In the genomic region with DNA sequence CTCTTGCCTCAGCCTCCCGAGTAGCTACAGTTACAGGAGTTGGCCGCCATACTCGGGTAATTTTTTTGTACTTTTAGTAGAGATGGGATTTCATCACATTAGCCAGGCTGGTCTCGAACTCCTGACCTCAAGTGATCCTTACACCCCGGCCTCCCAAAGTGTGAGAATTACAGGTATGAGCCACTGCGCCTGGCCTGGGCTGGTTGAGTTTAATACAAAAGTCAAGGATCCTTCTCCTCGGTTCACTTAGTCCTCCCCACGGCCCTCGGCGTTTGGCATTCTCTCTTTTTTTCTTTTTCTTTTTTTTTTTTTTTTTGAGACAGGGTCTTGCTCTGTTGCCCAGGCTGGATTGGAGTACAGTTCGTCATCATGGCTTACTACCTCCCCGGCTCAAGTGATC, we compare ENCODE assay signal across 25 cellular contexts. TPM values are rescaled to one million over a fixed set of nuclear protein-coding genes. Genes with fewer than 3 reads are reported as not detected.
DNase-seq lines count a peak whose midpoint lies in the region; ATAC-seq and TF ChIP-seq lines count a peak whose summit lies in the region.
"Had no signal": no experiment of that assay in that cellular context is flagged by ENCODE, and none has a peak within 500 bp of the region (broad histone marks: within the 10 kb centered on the region; RNA-seq: fewer than 3 reads in every experiment).

No MANE protein-coding gene starts in this region.

- no peak for TF ChIP-seq CTCF in heart right ventricle (IDR thresholded peaks at IDR 0.05)
- no peak for TF ChIP-seq CTCF in PC-9 (conservative IDR thresholded peaks at IDR 0.05)
- no peak for TF ChIP-seq CTCF in lower lobe of right lung (IDR thresholded peaks at IDR 0.05)
- TF ChIP-seq CTCF in transverse colon (IDR thresholded peaks at IDR 0.05): no peak
- TF ChIP-seq CTCF in esophagus squamous epithelium (IDR thresholded peaks at IDR 0.05): no peak

- in situ Hi-C loops in transverse colon (cut with MboI; ENCODE audit: low pct_ligation_motif_present in 1 of 4, low pct_unique_long_range_greater_than_20kb in 1 of 4, low sequenced_read_pairs in 3 of 4): no loop called here

- H3K27me3 ChIP-seq in heart right ventricle (no peaks in the 10 kb centered on the region), PC-9 (ENCODE audit: insufficient read depth, low read depth) (no peaks in the 10 kb centered on the region), lower lobe of right lung (ENCODE audit: low read depth) (no peaks in the 10 kb centered on the region), transverse colon (no peaks in the 10 kb centered on the region), esophagus squamous epithelium (no peaks in the 10 kb centered on the region)
- H3K27me3 ChIP-seq: BE2C, body of pancreas had no signal

- no peaks in the 10 kb centered on the region for H3K9me2 ChIP-seq in PC-9 (ENCODE audit: insufficient read depth)

- H3K27ac ChIP-seq in heart right ventricle (peak overlapping the region in 6 of 10 donors; percentile 60 to 86 (median 78)), PC-9 (no peak overlapping the region), lower lobe of right lung (peak overlapping the region; percentile 72), transverse colon (peak overlapping the region; percentile 66 to 70 (median 69)), esophagus squamous epithelium (peak overlapping the region in 2 of 4 donors; percentile 76 to 77)

- DNase-seq in heart right ventricle: no peak
- DNase-seq in Right ventricle myocardium inferior (ENCODE audit: missing footprints): no peak
- DNase-seq in PC-9: no peak
- no peak for DNase-seq in lower lobe of right lung
- DNase-seq in transverse colon: no peak
- DNase-seq in esophagus squamous epithelium (lab: John Stamatoyannopoulos, UW): no peak
- DNase-seq in stimulated activated CD4-positive, alpha-beta T cell treated with anti-CD3 and anti-CD28 coated beads, Interleukin-4, amount 100 ng/mL, for 24 hours: no peak
- DNase-seq in mesenteric fat pad (ENCODE audit: low spot score): no peak
- DNase-seq: activated CD4-positive, alpha-beta memory T cell treated with anti-CD3 and anti-CD28 coated beads, Interleukin-2, amount 10 ng/mL, durations not matched to agents 7 days and 5 days; Calu3; cerebellar nuclear complex; DND-41; midbrain; natural killer cell; NCI-H1048; NCI-H187 treated with DMSO at 0.1 percent for 48 hours; NCI-H2227 treated with DMSO at 0.1 percent for 48 hours had no signal

- no peak for TF ChIP-seq EP300 in transverse colon (IDR thresholded peaks at IDR 0.05; ENCODE audit: low read depth)

- TF ChIP-seq POLR2A in transverse colon (IDR thresholded peaks at IDR 0.05) (no peak), esophagus squamous epithelium (IDR thresholded peaks at IDR 0.05) (no peak)

- H3K36me3 ChIP-seq in heart right ventricle (no peaks in the 10 kb centered on the region), PC-9 (ENCODE audit: low read depth) (no peaks in the 10 kb centered on the region), lower lobe of right lung (no peaks in the 10 kb centered on the region), transverse colon (no peaks in the 10 kb centered on the region), esophagus squamous epithelium (no peaks in the 10 kb centered on the region)
- H3K36me3 ChIP-seq: BE2C had no signal

- no peak overlapping the region for H3K4me3 ChIP-seq in heart right ventricle
- H3K4me3 ChIP-seq in PC-9: no peak overlapping the region
- no peak overlapping the region for H3K4me3 ChIP-seq in lower lobe of right lung
- no peak overlapping the region for H3K4me3 ChIP-seq in transverse colon
- H3K4me3 ChIP-seq in esophagus squamous epithelium: no peak overlapping the region
- H3K4me3 ChIP-seq: body of pancreas had no signal

- no peaks in the 10 kb centered on the region for H3K79me2 ChIP-seq in PC-9 (ENCODE audit: low read depth)

- WGBS in heart right ventricle, 2 donors: 94 to 96% methylated on average over 12 of the region's 12 CpGs
- WGBS in transverse colon (ENCODE audit: low coverage in 1 of 2), 2 donors: 80 to 93% methylated on average over 1 to 12 of the region's 12 CpGs
- 89 to 90% methylated on average over 11 to 12 of the region's 12 CpGs for WGBS in esophagus squamous epithelium, 2 donors

- POLR2A ChIA-PET in PC-9 (lab: Charles Lee; ENCODE audit: unreplicated experiment): interaction anchor here (1.5 kb wide), 1 partner anchor 60 kb away, joined by 8 read pairs; no protein-coding TSS in a partner anchor

- H3K4me1 ChIP-seq in heart right ventricle (peaks cover 4 to 36% (median 28%) of the 10 kb centered on the region in 9 donors), PC-9 (replicated peaks; ENCODE audit: insufficient read depth) (peaks cover 56% of the 10 kb centered on the region), lower lobe of right lung (peaks cover 22% of the 10 kb centered on the region), transverse colon (peaks cover 6 to 28% (median 14%) of the 10 kb centered on the region in 4 donors), esophagus squamous epithelium (peaks cover 25 to 51% (median 33%) of the 10 kb centered on the region in 3 donors)

- no peaks in the 10 kb centered on the region for H4K20me1 ChIP-seq in PC-9 (ENCODE audit: insufficient read depth)

- TSS peak; percentile 78 for BruUV-seq in PC-9 (replicated peaks; lab: Mats Ljungman, UMichigan)

- H2AFZ ChIP-seq in PC-9: no peak overlapping the region

- H3K9me3 ChIP-seq in heart right ventricle: peaks cover 0 to 11% (median 0%) of the 10 kb centered on the region in 11 donors
- H3K9me3 ChIP-seq in PC-9 (ENCODE audit: insufficient read depth, low read depth): peaks cover 3% of the 10 kb centered on the region
- no peaks in the 10 kb centered on the region for H3K9me3 ChIP-seq in lower lobe of right lung
- H3K9me3 ChIP-seq in transverse colon: no peaks in the 10 kb centered on the region
- H3K9me3 ChIP-seq in esophagus squamous epithelium: no peaks in the 10 kb centered on the region
- H3K9me3 ChIP-seq: BE2C had no signal

- CTCF ChIA-PET in PC-9 (lab: Charles Lee): interaction anchor here (1.2 kb wide), 1 partner anchor 48 kb away, joined by 18 read pairs; no protein-coding TSS in a partner anchor

- peaks cover 45% of the 10 kb centered on the region for H3F3A ChIP-seq in PC-9 (ENCODE audit: insufficient read depth, low read depth)

- ATAC-seq in heart right ventricle (no peak), Right ventricle myocardium inferior (no peak), lower lobe of right lung (no peak)

- intact Hi-C loops in heart right ventricle (cut with DNase I): no loop called here
- intact Hi-C loops in Right ventricle myocardium inferior (cut with DNase I): no loop called here
- intact Hi-C loops in PC-9 (cut with micrococcal nuclease; ENCODE audit: unreplicated experiment): loop anchor here (5.0 kb wide), 1 partner anchor 60 kb away; no protein-coding TSS in a partner anchor
- intact Hi-C loops in lower lobe of right lung (cut with DNase I): no loop called here
- intact Hi-C loops in transverse colon (cut with DNase I; ENCODE audit: low total_unique reads): no loop called here
- intact Hi-C loops in esophagus squamous epithelium (cut with DNase I): no loop called here

- peak overlapping the region; percentile 67; the same call in 1 of the 2 replicates for H3K4me2 ChIP-seq in PC-9

RNA-seq across cellular contexts. Expression of a gene that starts 33.0 kb away (rescaled TPM):
- total RNA-seq in heart right ventricle: 1 to 10 TPM in 2 of 10 donors, under 1 TPM in 7, not detected in 1; 0.19 to 1.5 (median 0.37) TPM
- under 1 TPM; 0.15 to 0.39 TPM for polyA plus RNA-seq in heart right ventricle
- 1.2 TPM for total RNA-seq in Right ventricle myocardium inferior
- 0.24 and 0.28 TPM in 2 replicates for total RNA-seq in PC-9 (2021)
- total RNA-seq in lower lobe of right lung: not detected
- under 1 TPM in 1 of 4 donors, not detected in 3; 0.27 TPM for total RNA-seq in transverse colon
- total RNA-seq in esophagus squamous epithelium: under 1 TPM in 1 of 4 donors, not detected in 3; 0.56 TPM
- total RNA-seq in mesenteric fat pad: not detected
- total RNA-seq: A673; activated CD4-positive, alpha-beta memory T cell treated with anti-CD3 and anti-CD28 coated beads, Interleukin-2, amount 10 ng/mL, durations not matched to agents 7 days and 5 days; activated naive CD8-positive, alpha-beta T cell treated with anti-CD3 and anti-CD28 coated beads, Interleukin-2, amount 10 ng/mL, durations not matched to agents 7 days and 5 days; body of pancreas; Calu3; H4; LHCN-M2; natural killer cell; osteoblast; ureter had no signal
